ENCODE assay signal across 8 cellular contexts in genomic region chr2:25215948-25216679, GRCh38. TPM values are rescaled to one million over a fixed set of nuclear protein-coding genes. Genes with fewer than 3 reads are reported as not detected.
A peak's percentile ranks its signal among the peaks of the same experiment; 100 is the strongest.
DNase-seq lines count a peak whose midpoint lies in the region; ATAC-seq and TF ChIP-seq lines count a peak whose summit lies in the region.

No MANE protein-coding gene starts in this region.

- H3K4me1 ChIP-seq in urinary bladder (ENCODE audit: insufficient read depth): no peaks in the 10 kb centered on the region

- DNase-seq in BJ (ENCODE audit: low read depth) (no peak), NCI-H774 (lab: John Stamatoyannopoulos, UW) (peak; percentile 66), Right ventricle myocardium superior (peak; percentile 89), putamen (ENCODE audit: low spot score) (peak; percentile 40), NCI-H187 (lab: John Stamatoyannopoulos, UW) (no peak)
- DNase-seq in activated gamma-delta T cell treated with anti-CD3 and anti-CD28 coated beads, Interleukin-2, amount 50 U/mL, for 16 hours (ENCODE audit: low read depth): peak; percentile 84

- WGBS in urinary bladder: 1% methylated on average over 71 of the region's 71 CpGs

- POLR2A ChIA-PET in BJ (lab: Charles Lee): no interaction called here

- H3K27me3 ChIP-seq in BJ (ENCODE audit: control insufficient read depth, insufficient read depth, low read length): no peaks in the 10 kb centered on the region

- H3K27ac ChIP-seq in urinary bladder (ENCODE audit: low read depth): peak overlapping the region; percentile 76

- peak overlapping the region; percentile 48 for H3K4me3 ChIP-seq in BJ (ENCODE audit: low read depth, low read length)
- H3K4me3 ChIP-seq in urinary bladder (ENCODE audit: low read depth, low read length): peak overlapping the region; percentile 64

- intact Hi-C loops in Right ventricle myocardium superior (cut with DNase I): no loop called here

- TF ChIP-seq CTCF in BJ (IDR thresholded peaks at IDR 0.05; ENCODE audit: insufficient read depth, low read depth, low read length): no peak

- no peaks in the 10 kb centered on the region for H3K36me3 ChIP-seq in BJ (ENCODE audit: control insufficient read depth, insufficient read depth, low read length)
- H3K36me3 ChIP-seq in urinary bladder (ENCODE audit: insufficient read depth): no peaks in the 10 kb centered on the region

- CTCF ChIA-PET in BJ (lab: Yijun Ruan, JAX): interaction anchor here (1.6 kb wide), 1 partner anchor 13 kb away, joined by 5 read pairs; no protein-coding TSS in a partner anchor

- ATAC-seq in GM21381 (IDR thresholded peaks at IDR 0.05; ENCODE audit: unreplicated experiment): peak; percentile 73
- peak; percentile 93 for ATAC-seq in Right ventricle myocardium superior (ENCODE audit: poor library complexity)

RNA-seq across cellular contexts. Expression of gene POMC, which starts 47.7 kb away (rescaled TPM):
- polyA plus RNA-seq in BJ (2011; rRNA removed) (0.27 and 0.43 TPM in 2 replicates), urinary bladder (4.1 TPM)
- polyA minus RNA-seq in BJ (2011; rRNA and poly(A)+ RNA removed): not detected in 2 replicates
- total RNA-seq in Right ventricle myocardium superior (9.2 TPM), urinary bladder (1.5 TPM)

Comparison
In these comparisons a context has a peak if more than half of its experiments do, and no peak if none do; other contexts are left out.
1. DNase-seq: peak in NCI-H774 (single experiment), activated gamma-delta T cell treated with anti-CD3 and anti-CD28 coated beads, Interleukin-2, amount 50 U/mL, for 16 hours (single experiment), Right ventricle myocardium superior (single experiment) and putamen (single experiment); none in BJ (single experiment) and NCI-H187 (0 of 2).